Comparison of ENCODE assay signal across 29 cellular contexts in the genomic region with DNA sequence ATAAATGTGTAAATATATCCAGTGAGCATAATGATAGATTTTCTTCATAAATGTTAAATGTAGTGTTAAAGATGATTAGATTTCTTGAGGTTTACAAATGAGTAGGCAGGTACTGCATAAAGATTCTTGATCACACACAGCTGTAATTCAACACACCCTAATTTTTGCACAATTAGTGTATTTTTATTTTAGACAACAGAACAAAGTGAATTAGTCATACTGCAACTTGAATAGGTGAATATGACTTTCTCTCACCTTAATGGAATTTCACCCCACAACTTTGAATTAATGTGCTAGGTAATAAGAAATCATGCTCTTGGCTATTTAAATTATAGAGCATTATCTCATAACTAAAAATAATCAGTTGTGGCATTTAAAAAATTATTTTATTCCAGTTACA.
"Had no signal": no experiment of that assay in that cellular context is flagged by ENCODE, and none has a peak within 500 bp of the region (broad histone marks: within the 10 kb centered on the region; RNA-seq: fewer than 3 reads in every experiment).

No MANE protein-coding gene starts in this region.

- H3K27ac ChIP-seq: brain microvascular endothelial cell, Peyer's patch, SJCRH30, SK-N-MC, WERI-Rb-1 had no signal

- H3K4me3 ChIP-seq: K562, Peyer's patch, SJCRH30, SK-N-MC had no signal

- H3K9me3 ChIP-seq: Peyer's patch, SJCRH30 had no signal

- DNase-seq: activated CD4-positive, alpha-beta T cell treated with anti-CD3 and anti-CD28 coated beads for 1 hour; activated CD4-positive, alpha-beta T cell treated with anti-CD3 and anti-CD28 coated beads for 48 hours; activated CD4-positive, alpha-beta T cell treated with anti-CD3 and anti-CD28 coated beads, Interleukin-2, amount 50 U/mL, for 4 hours; activated CD4-positive, CD25-positive, alpha-beta regulatory T cell; activated CD8-positive, alpha-beta T cell treated with anti-CD3 and anti-CD28 coated beads for 36 hours; activated effector memory CD4-positive, alpha-beta T cell treated with anti-CD3 and anti-CD28 coated beads, Interleukin-2, amount 50 U/mL, for 16 hours; activated naive CD4-positive, alpha-beta T cell; activated naive CD4-positive, alpha-beta T cell treated with anti-CD3 and anti-CD28 coated beads, Interleukin-2, amount 50 U/mL, for 16 hours; activated naive CD8-positive, alpha-beta T cell treated with anti-CD3 and anti-CD28 coated beads for 36 hours; activated T-cell treated with anti-CD3 and anti-CD28 coated beads, Interleukin-2, amount 50 U/mL, for 1 hour; activated T-cell treated with anti-CD3 and anti-CD28 coated beads, Interleukin-2, amount 50 U/mL, for 72 hours; amniotic stem cell; aorta; brain microvascular endothelial cell; NCI-H1417; NCI-H146; NCI-H187; NCI-H2107; NCI-H2227 treated with DMSO at 0.1 percent for 48 hours; PC-3; Peyer's patch; Right ventricle myocardium superior; RPMI8226; SJCRH30; T1000; WERI-Rb-1 had no signal

- H3K27me3 ChIP-seq: brain microvascular endothelial cell, Peyer's patch, SJCRH30 had no signal

- H3K27ac Mint-ChIP-seq: activated CD8-positive, alpha-beta T cell treated with anti-CD3 and anti-CD28 coated beads for 36 hours; activated naive CD8-positive, alpha-beta T cell treated with anti-CD3 and anti-CD28 coated beads for 36 hours; activated T-cell treated with anti-CD3 and anti-CD28 coated beads, Interleukin-2, amount 50 U/mL, for 72 hours; activated T-helper 17 cell treated with anti-CD3 and anti-CD28 coated beads, Interleukin-2, amount 50 U/mL, for 72 hours had no signal

- H3K4me1 Mint-ChIP-seq: activated naive CD8-positive, alpha-beta T cell treated with anti-CD3 and anti-CD28 coated beads for 36 hours; activated T-helper 17 cell treated with anti-CD3 and anti-CD28 coated beads, Interleukin-2, amount 50 U/mL, for 72 hours had no signal

- H3K36me3 ChIP-seq: brain microvascular endothelial cell, Peyer's patch, SJCRH30, WERI-Rb-1 had no signal

- H3K36me3 Mint-ChIP-seq: activated naive CD8-positive, alpha-beta T cell treated with anti-CD3 and anti-CD28 coated beads for 36 hours had no signal

- H3K27me3 Mint-ChIP-seq: activated CD8-positive, alpha-beta T cell treated with anti-CD3 and anti-CD28 coated beads for 36 hours; activated naive CD8-positive, alpha-beta T cell treated with anti-CD3 and anti-CD28 coated beads for 36 hours; activated T-helper 17 cell treated with anti-CD3 and anti-CD28 coated beads, Interleukin-2, amount 50 U/mL, for 72 hours had no signal

- ATAC-seq: activated CD8-positive, alpha-beta T cell treated with anti-CD3 and anti-CD28 coated beads for 36 hours; activated T-cell treated with anti-CD3 and anti-CD28 coated beads, Interleukin-2, amount 50 U/mL, for 72 hours; activated T-helper 17 cell treated with anti-CD3 and anti-CD28 coated beads, Interleukin-2, amount 50 U/mL, for 72 hours; K562; PC-3 had no signal

- H3K4me3 Mint-ChIP-seq: activated CD8-positive, alpha-beta T cell treated with anti-CD3 and anti-CD28 coated beads for 36 hours; activated naive CD8-positive, alpha-beta T cell treated with anti-CD3 and anti-CD28 coated beads for 36 hours; activated T-cell treated with anti-CD3 and anti-CD28 coated beads, Interleukin-2, amount 50 U/mL, for 72 hours; activated T-helper 17 cell treated with anti-CD3 and anti-CD28 coated beads, Interleukin-2, amount 50 U/mL, for 72 hours had no signal

- H3K9me3 Mint-ChIP-seq: activated CD8-positive, alpha-beta T cell treated with anti-CD3 and anti-CD28 coated beads for 36 hours; activated T-cell treated with anti-CD3 and anti-CD28 coated beads, Interleukin-2, amount 50 U/mL, for 72 hours; activated T-helper 17 cell treated with anti-CD3 and anti-CD28 coated beads, Interleukin-2, amount 50 U/mL, for 72 hours had no signal

- H3K4me1 ChIP-seq: Peyer's patch had no signal
